Comparison of ENCODE assay signal across 15 cellular contexts in genomic region chr17:37110816-37111215, GRCh38.
"Had no signal": no experiment of that assay in that cellular context is flagged by ENCODE, and none has a peak within 500 bp of the region (broad histone marks: within the 10 kb centered on the region; RNA-seq: fewer than 3 reads in every experiment).

No MANE protein-coding gene starts in this region.

- H3K27me3 ChIP-seq: spleen, tibial nerve had no signal

- H3K27ac ChIP-seq: parathyroid adenoma, spleen, tibial nerve had no signal

- H3K9me3 ChIP-seq: SK-N-SH, spleen, tibial nerve had no signal

- H3K4me2 ChIP-seq: SK-N-SH had no signal

- DNase-seq: activated CD4-positive, alpha-beta T cell treated with anti-CD3 and anti-CD28 coated beads for 48 hours; activated CD4-positive, CD25-positive, alpha-beta regulatory T cell; activated CD8-positive, alpha-beta T cell treated with anti-CD3 and anti-CD28 coated beads for 36 hours; activated effector memory CD4-positive, alpha-beta T cell treated with Interleukin-2 at 50 U/mL for 16 hours; activated naive CD4-positive, alpha-beta T cell treated with anti-CD3 and anti-CD28 coated beads, Interleukin-2, amount 10 ng/mL, durations not matched to agents 7 days and 5 days; activated T-cell treated with anti-CD3 and anti-CD28 coated beads, Interleukin-2, amount 50 U/mL, for 4 hours; dermis blood vessel endothelial cell; SK-N-SH; spleen; stimulated activated naive B cell treated with anti-CD40 and anti-IgM and Interleukin-4, amounts not matched to agents 10 μg/mL and 1 μg/mL and 100 μg/mL, for 72 hours; T-cell had no signal

- H3K4me3 ChIP-seq: lung, spleen, tibial nerve had no signal

- ATAC-seq: activated CD8-positive, alpha-beta T cell treated with anti-CD3 and anti-CD28 coated beads for 36 hours; activated T-cell treated with anti-CD3 and anti-CD28 coated beads, Interleukin-2, amount 50 U/mL, for 4 hours; left lobe of liver; stimulated activated naive B cell treated with anti-CD40 and anti-IgM and Interleukin-4, amounts not matched to agents 10 μg/mL and 1 μg/mL and 100 μg/mL, for 72 hours; T-cell had no signal

- H2AFZ ChIP-seq: parathyroid adenoma had no signal

- H3K9ac ChIP-seq: parathyroid adenoma, SK-N-SH had no signal
